13 cellular contexts compared by ENCODE assay signal in genomic region chr1:75722966-75723365, GRCh38. TPM values are rescaled to one million over a fixed set of nuclear protein-coding genes. Genes with fewer than 3 reads are reported as not detected.
DNase-seq lines count a peak whose midpoint lies in the region; ATAC-seq and TF ChIP-seq lines count a peak whose summit lies in the region.
"Had no signal": no experiment of that assay in that cellular context is flagged by ENCODE, and none has a peak within 500 bp of the region (broad histone marks: within the 10 kb centered on the region; RNA-seq: fewer than 3 reads in every experiment).

No MANE protein-coding gene starts in this region.

- H3K36me3 Mint-ChIP-seq in activated naive CD4-positive, alpha-beta T cell treated with anti-CD3 and anti-CD28 coated beads, Interleukin-2, amount 10 ng/mL, durations not matched to agents 7 days and 5 days = peaks cover 8% of the 10 kb centered on the region
- peaks cover 0 to 6% of the 10 kb centered on the region in 2 donors for H3K36me3 Mint-ChIP-seq in activated naive CD4-positive, alpha-beta T cell treated with anti-CD3 and anti-CD28 coated beads, Interleukin-2, amount 50 U/mL, for 72 hours
- H3K36me3 Mint-ChIP-seq in activated B cell treated with CpG ODN at 0.5 μM for 24 hours (ENCODE audit: low read depth) = peaks cover 6% of the 10 kb centered on the region
- no peaks in the 10 kb centered on the region for H3K36me3 Mint-ChIP-seq in glutamatergic neuron (ENCODE audit: unreplicated experiment)

- POLR2A ChIA-PET in activated B cell treated with CpG ODN at 0.5 μM for 24 hours (lab: Charles Lee) = interaction anchor here (3.3 kb wide), 1 partner anchor 63 kb away, joined by 35 read pairs; the partner anchor contains the start of gene RABGGTB

- H3K36me3 ChIP-seq in tibial artery = no peaks in the 10 kb centered on the region
- H3K36me3 ChIP-seq: pancreas had no signal

- H3K27ac ChIP-seq in tibial artery = no peak overlapping the region

- CTCF ChIA-PET in activated naive CD4-positive, alpha-beta T cell treated with anti-CD3 and anti-CD28 coated beads, Interleukin-2, amount 10 ng/mL, durations not matched to agents 7 days and 5 days (lab: Charles Lee) = no interaction called here
- CTCF ChIA-PET in activated B cell treated with CpG ODN at 0.5 μM for 24 hours (lab: Charles Lee) = interaction anchor here (1.2 kb wide), 1 partner anchor 10 kb away, joined by 7 read pairs; no protein-coding TSS in a partner anchor

- H3K4me3 ChIP-seq in tibial artery = no peak overlapping the region

- H3K9me3 Mint-ChIP-seq in activated naive CD4-positive, alpha-beta T cell treated with anti-CD3 and anti-CD28 coated beads, Interleukin-2, amount 10 ng/mL, durations not matched to agents 7 days and 5 days = no peaks in the 10 kb centered on the region
- no peaks in the 10 kb centered on the region for H3K9me3 Mint-ChIP-seq in activated naive CD4-positive, alpha-beta T cell treated with anti-CD3 and anti-CD28 coated beads, Interleukin-2, amount 50 U/mL, for 72 hours
- H3K9me3 Mint-ChIP-seq in activated B cell treated with CpG ODN at 0.5 μM for 24 hours = no peaks in the 10 kb centered on the region
- peaks cover 5% of the 10 kb centered on the region for H3K9me3 Mint-ChIP-seq in glutamatergic neuron (ENCODE audit: unreplicated experiment)
- H3K9me3 Mint-ChIP-seq in stimulated activated naive CD8-positive, alpha-beta T cell treated with anti-CD3 and anti-CD28 coated beads, Interleukin-15, amount 100 ng/mL, for 72 hours = no peaks in the 10 kb centered on the region

- intact Hi-C loops in activated B cell treated with CpG ODN at 0.5 μM for 24 hours (cut with micrococcal nuclease) = loop anchor here (5.0 to 10.0 kb wide), 3 partner anchors 378 to 1526 kb away; partner anchors contain the start of genes CRYZ, FPGT, LRRIQ3 and TYW3
- intact Hi-C loops in tibial artery (cut with DNase I; ENCODE audit: low total_unique reads) = no loop called here

- H3K4me1 ChIP-seq in tibial artery = peaks cover 0 to 31% (median 2%) of the 10 kb centered on the region in 4 donors

- H3K4me3 Mint-ChIP-seq in activated naive CD4-positive, alpha-beta T cell treated with anti-CD3 and anti-CD28 coated beads, Interleukin-2, amount 10 ng/mL, durations not matched to agents 7 days and 5 days = peak overlapping the region; percentile 100
- peak overlapping the region; percentile 100 for H3K4me3 Mint-ChIP-seq in activated B cell treated with CpG ODN at 0.5 μM for 24 hours
- H3K4me3 Mint-ChIP-seq in glutamatergic neuron (ENCODE audit: unreplicated experiment) = peak overlapping the region; percentile 90
- peak overlapping the region; percentile 99 to 100 for H3K4me3 Mint-ChIP-seq in stimulated activated naive CD8-positive, alpha-beta T cell treated with anti-CD3 and anti-CD28 coated beads, Interleukin-15, amount 100 ng/mL, for 72 hours

- no peak for ATAC-seq in activated naive CD4-positive, alpha-beta T cell treated with anti-CD3 and anti-CD28 coated beads, Interleukin-2, amount 50 U/mL, for 72 hours
- ATAC-seq in activated B cell treated with CpG ODN at 0.5 μM for 24 hours (ENCODE audit: low read depth) (no peak), GM21447 (IDR thresholded peaks at IDR 0.05; ENCODE audit: unreplicated experiment) (no peak)
- no peak for ATAC-seq in stimulated activated naive CD8-positive, alpha-beta T cell treated with anti-CD3 and anti-CD28 coated beads, Interleukin-15, amount 100 ng/mL, for 72 hours
- ATAC-seq: left colon, pancreas had no signal

- H3K27me3 Mint-ChIP-seq in activated naive CD4-positive, alpha-beta T cell treated with anti-CD3 and anti-CD28 coated beads, Interleukin-2, amount 10 ng/mL, durations not matched to agents 7 days and 5 days = no peaks in the 10 kb centered on the region
- H3K27me3 Mint-ChIP-seq in activated B cell treated with CpG ODN at 0.5 μM for 24 hours = no peaks in the 10 kb centered on the region
- peaks cover 11% of the 10 kb centered on the region for H3K27me3 Mint-ChIP-seq in glutamatergic neuron (ENCODE audit: unreplicated experiment)
- H3K27me3 Mint-ChIP-seq in stimulated activated naive CD8-positive, alpha-beta T cell treated with anti-CD3 and anti-CD28 coated beads, Interleukin-15, amount 100 ng/mL, for 72 hours = no peaks in the 10 kb centered on the region

- peaks cover 47% of the 10 kb centered on the region for H3K4me1 Mint-ChIP-seq in activated naive CD4-positive, alpha-beta T cell treated with anti-CD3 and anti-CD28 coated beads, Interleukin-2, amount 10 ng/mL, durations not matched to agents 7 days and 5 days
- H3K4me1 Mint-ChIP-seq in activated B cell treated with CpG ODN at 0.5 μM for 24 hours (peaks cover 37% of the 10 kb centered on the region), glutamatergic neuron (ENCODE audit: low read depth, unreplicated experiment) (peaks cover 14% of the 10 kb centered on the region)
- H3K4me1 Mint-ChIP-seq in stimulated activated naive CD8-positive, alpha-beta T cell treated with anti-CD3 and anti-CD28 coated beads, Interleukin-15, amount 100 ng/mL, for 72 hours = peaks cover 43% of the 10 kb centered on the region

- no peak for DNase-seq in activated naive CD4-positive, alpha-beta T cell treated with anti-CD3 and anti-CD28 coated beads, Interleukin-2, amount 10 ng/mL, durations not matched to agents 7 days and 5 days
- DNase-seq in activated naive CD4-positive, alpha-beta T cell treated with anti-CD3 and anti-CD28 coated beads, Interleukin-2, amount 50 U/mL, for 72 hours (ENCODE audit: low spot score in 2 of 2) = no peak
- DNase-seq in activated B cell treated with CpG ODN at 0.5 μM for 24 hours = no peak
- no peak for DNase-seq in glutamatergic neuron
- DNase-seq in stimulated activated naive CD8-positive, alpha-beta T cell treated with anti-CD3 and anti-CD28 coated beads, Interleukin-15, amount 100 ng/mL, for 72 hours = no peak
- DNase-seq in NCI-H1436 treated with DMSO at 0.1 percent for 48 hours (lab: John Stamatoyannopoulos, UW) = no peak
- DNase-seq in tibial artery = no peak
- DNase-seq: IMR-90; left colon; NCI-H2107; pancreas; stimulated activated CD4-positive, alpha-beta T cell treated with anti-CD3 and anti-CD28 coated beads, Interleukin-4, amount 100 ng/mL, for 4 hours had no signal

- TF ChIP-seq CTCF in activated B cell treated with CpG ODN at 0.5 μM for 24 hours (IDR thresholded peaks at IDR 0.05) (no peak), glutamatergic neuron (IDR thresholded peaks at IDR 0.05; ENCODE audit: partially characterized antibody, unreplicated experiment) (no peak), tibial artery (IDR thresholded peaks at IDR 0.05) (no peak)

- no peaks in the 10 kb centered on the region for H3K9me3 ChIP-seq in tibial artery
- H3K9me3 ChIP-seq: pancreas had no signal

- no peaks in the 10 kb centered on the region for H3K27me3 ChIP-seq in tibial artery
- H3K27me3 ChIP-seq: pancreas had no signal

- H3K27ac Mint-ChIP-seq in activated naive CD4-positive, alpha-beta T cell treated with anti-CD3 and anti-CD28 coated beads, Interleukin-2, amount 10 ng/mL, durations not matched to agents 7 days and 5 days = no peak overlapping the region
- H3K27ac Mint-ChIP-seq in activated naive CD4-positive, alpha-beta T cell treated with anti-CD3 and anti-CD28 coated beads, Interleukin-2, amount 50 U/mL, for 72 hours = peak overlapping the region in 1 of 2 donors; percentile 96
- no peak overlapping the region for H3K27ac Mint-ChIP-seq in activated B cell treated with CpG ODN at 0.5 μM for 24 hours
- no peak overlapping the region for H3K27ac Mint-ChIP-seq in glutamatergic neuron (ENCODE audit: unreplicated experiment)
- H3K27ac Mint-ChIP-seq in stimulated activated naive CD8-positive, alpha-beta T cell treated with anti-CD3 and anti-CD28 coated beads, Interleukin-15, amount 100 ng/mL, for 72 hours = no peak overlapping the region

RNA-seq across cellular contexts. Expression of gene ACADM, which starts 1.5 kb away (rescaled TPM):
- total RNA-seq in activated naive CD4-positive, alpha-beta T cell treated with anti-CD3 and anti-CD28 coated beads, Interleukin-2, amount 50 U/mL, for 72 hours = 10 to 100 TPM; 55.6 to 56.6 TPM
- total RNA-seq in activated B cell treated with CpG ODN at 0.5 μM for 24 hours (49.4 and 49.9 TPM in 2 replicates), glutamatergic neuron (ENCODE audit: unreplicated experiment) (70.3 TPM)
